In genomic region chr11:98115873-98116272, GRCh38 we compare ENCODE assay signal across 23 cellular contexts.
"Had no signal": no experiment of that assay in that cellular context is flagged by ENCODE, and none has a peak within 500 bp of the region (broad histone marks: within the 10 kb centered on the region; RNA-seq: fewer than 3 reads in every experiment).

No MANE protein-coding gene starts in this region.

- H3K27ac Mint-ChIP-seq: immature natural killer cell, mesothelial cell of epicardium, naive B cell had no signal

- H3K9me3 ChIP-seq: lower lobe of right lung had no signal

- DNase-seq: dermis blood vessel endothelial cell; dorsolateral prefrontal cortex; effector CD4-positive, alpha-beta T cell; effector memory CD4-positive, alpha-beta T cell; foreskin keratinocyte; heart left ventricle; hypothalamus; immature natural killer cell; islet precursor cell; kidney; kidney glomerular epithelial cell; left colon; left ventricle myocardium inferior; lower lobe of right lung; mesenchymal stem cell; mucosa of descending colon; naive B cell had no signal

- H3K4me3 Mint-ChIP-seq: immature natural killer cell, mesothelial cell of epicardium, naive B cell had no signal

- H3K27me3 Mint-ChIP-seq: naive B cell had no signal

- H3K4me1 Mint-ChIP-seq: immature natural killer cell, naive B cell had no signal

- H3K36me3 ChIP-seq: esophagus muscularis mucosa, gastroesophageal sphincter, heart left ventricle, left ventricle myocardium inferior, lower lobe of right lung had no signal

- H3K4me3 ChIP-seq: coronary artery, dorsolateral prefrontal cortex, esophagus muscularis mucosa, gastroesophageal sphincter, heart left ventricle, hepatocyte, left ventricle myocardium inferior, lower lobe of right lung, mucosa of descending colon had no signal

- H3K27ac ChIP-seq: coronary artery, dorsolateral prefrontal cortex, esophagus muscularis mucosa, foreskin keratinocyte, gastroesophageal sphincter, heart left ventricle, hepatocyte, left ventricle myocardium inferior, lower lobe of right lung had no signal

- H3K36me3 Mint-ChIP-seq: immature natural killer cell, mesothelial cell of epicardium, naive B cell had no signal

- H3K27me3 ChIP-seq: dorsolateral prefrontal cortex, esophagus muscularis mucosa, foreskin keratinocyte, gastroesophageal sphincter, heart left ventricle, hepatocyte had no signal

- ATAC-seq: foreskin keratinocyte, gastroesophageal sphincter, left colon, left lobe of liver, lower lobe of right lung, mucosa of descending colon had no signal

- H3K4me1 ChIP-seq: esophagus muscularis mucosa, foreskin keratinocyte, gastroesophageal sphincter, heart left ventricle, lower lobe of right lung had no signal
